Comparison of ENCODE assay signal across 8 cellular contexts in the genomic region with DNA sequence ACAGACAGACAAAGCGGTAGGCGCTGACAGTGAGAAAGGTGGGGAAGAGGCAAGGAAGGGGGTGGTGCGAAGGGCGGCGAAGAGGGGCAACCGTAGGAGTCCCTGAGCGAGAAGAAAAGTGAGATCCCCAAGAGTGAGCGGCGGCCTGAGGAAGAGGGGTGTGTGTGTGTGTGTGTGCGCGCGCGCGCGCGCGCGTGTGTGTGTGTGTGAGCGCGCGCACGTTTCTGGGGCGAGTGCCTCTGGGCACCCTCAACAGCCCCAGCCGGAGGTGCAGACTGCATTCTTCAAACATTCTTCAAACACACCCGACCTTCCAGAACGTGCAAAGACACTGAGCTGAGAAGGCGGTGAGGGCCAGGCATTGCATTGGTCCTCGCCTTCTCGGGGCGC.
DNase-seq lines count a peak whose midpoint lies in the region; ATAC-seq, FAIRE-seq and TF ChIP-seq lines count a peak whose summit lies in the region.

No MANE protein-coding gene starts in this region.

- H3K36me3 ChIP-seq in left ventricle myocardium inferior, result no peaks in the 10 kb centered on the region

- intact Hi-C loops in left ventricle myocardium inferior (cut with micrococcal nuclease), result loop anchor here (10.0 kb wide), 1 partner anchor 215 kb away; no protein-coding TSS in a partner anchor

- H3K27me3 ChIP-seq in left ventricle myocardium inferior (ENCODE audit: low read depth), result peaks cover 86% of the 10 kb centered on the region

- peaks cover 19% of the 10 kb centered on the region for H3K4me1 ChIP-seq in left ventricle myocardium inferior

- ATAC-seq in WTC11 (peak; percentile 44), HG02759 (IDR thresholded peaks at IDR 0.05; ENCODE audit: unreplicated experiment) (no peak)

- CTCF ChIA-PET in WTC11 (lab: Charles Lee), result interaction anchor here (0.6 to 3.8 kb wide), 17 partner anchors 8 to 213 kb away, joined by 3 to 32 read pairs (median 5); no protein-coding TSS in a partner anchor

- H3K9me3 Mint-ChIP-seq in WTC11, result no peaks in the 10 kb centered on the region

- H3K36me3 Mint-ChIP-seq in WTC11, result no peaks in the 10 kb centered on the region

- peaks cover 91% of the 10 kb centered on the region for H3K27me3 Mint-ChIP-seq in WTC11 (ENCODE audit: low read depth)

- POLR2A ChIA-PET in WTC11 (lab: Charles Lee), result interaction anchor here (1.0 to 1.6 kb wide), 2 partner anchors 17 to 65 kb away, joined by 4 read pairs; no protein-coding TSS in a partner anchor

- FAIRE-seq in HTR-8/SVneo (lab: Jason Lieb, UNC), result no peak

- peaks cover 47% of the 10 kb centered on the region for H3K4me1 Mint-ChIP-seq in WTC11

- peak overlapping the region; percentile 70 for H3K4me3 Mint-ChIP-seq in WTC11

- peak overlapping the region; percentile 6; the same call in 1 of the 2 replicates for H3K4me3 ChIP-seq in GM12865 (ENCODE audit: low read depth, low read length)
- peak overlapping the region; percentile 42 for H3K4me3 ChIP-seq in left ventricle myocardium inferior

- H3K9me3 ChIP-seq in left ventricle myocardium inferior (replicated peaks), result no peaks in the 10 kb centered on the region

- no peak overlapping the region for H3K27ac ChIP-seq in left ventricle myocardium inferior (replicated peaks)

- no peak overlapping the region for H3K27ac Mint-ChIP-seq in WTC11

- TF ChIP-seq CTCF in GM12865 (IDR thresholded peaks at IDR 0.05; ENCODE audit: insufficient read depth, low read depth, low read length, missing control alignments) (no peak), WTC11 (IDR thresholded peaks at IDR 0.05) (no peak), left ventricle myocardium inferior (IDR thresholded peaks at IDR 0.05; ENCODE audit: borderline replicate concordance) (no peak)

- no peak for DNase-seq in GM12865 (ENCODE audit: low read depth)
- peak; percentile 40 for DNase-seq in WTC11 (ENCODE audit: low spot score)
- no peak for DNase-seq in left ventricle myocardium inferior
- peak; percentile 9 for DNase-seq in renal cortical epithelial cell (ENCODE audit: low read depth)
- DNase-seq in SHP77 (lab: John Stamatoyannopoulos, UW), result no peak
- DNase-seq in CD1c-positive myeloid dendritic cell (ENCODE audit: extremely low spot score), result no peak
- no peak for DNase-seq in HTR-8/SVneo (ENCODE audit: insufficient read length, low spot score)

TF ChIP-seq in WTC11, 78 proteins besides CTCF, POLR2A, EP300 and RAD21:
- TF ChIP-seq RELA (CRISPR knock-in tag; IDR thresholded peaks at IDR 0.05; ENCODE audit: borderline replicate concordance) (no peak), ZNF512 (CRISPR knock-in tag; IDR thresholded peaks at IDR 0.05; ENCODE audit: borderline replicate concordance) (no peak), TEAD4 (CRISPR knock-in tag; IDR thresholded peaks at IDR 0.05) (no peak), GTF2I (CRISPR knock-in tag; conservative IDR thresholded peaks at IDR 0.05) (no peak), GRHL2 (CRISPR knock-in tag; IDR thresholded peaks at IDR 0.05; ENCODE audit: insufficient replicate concordance, severe bottlenecking) (no peak), IRF2 (CRISPR knock-in tag; IDR thresholded peaks at IDR 0.05; ENCODE audit: borderline replicate concordance, low read depth) (no peak), ELF4 (CRISPR knock-in tag; IDR thresholded peaks at IDR 0.05; ENCODE audit: low read depth) (no peak), ZBTB21 (CRISPR knock-in tag; IDR thresholded peaks at IDR 0.05; ENCODE audit: borderline replicate concordance) (no peak), KAT7 (CRISPR knock-in tag; IDR thresholded peaks at IDR 0.05; ENCODE audit: borderline replicate concordance) (no peak), FOXK1 (CRISPR knock-in tag; IDR thresholded peaks at IDR 0.05) (no peak)
- TF ChIP-seq, protein P1, sequence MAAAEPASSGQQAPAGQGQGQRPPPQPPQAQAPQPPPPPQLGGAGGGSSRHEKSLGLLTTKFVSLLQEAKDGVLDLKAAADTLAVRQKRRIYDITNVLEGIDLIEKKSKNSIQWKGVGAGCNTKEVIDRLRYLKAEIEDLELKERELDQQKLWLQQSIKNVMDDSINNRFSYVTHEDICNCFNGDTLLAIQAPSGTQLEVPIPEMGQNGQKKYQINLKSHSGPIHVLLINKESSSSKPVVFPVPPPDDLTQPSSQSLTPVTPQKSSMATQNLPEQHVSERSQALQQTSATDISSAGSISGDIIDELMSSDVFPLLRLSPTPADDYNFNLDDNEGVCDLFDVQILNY (CRISPR knock-in tag; IDR thresholded peaks at IDR 0.05), result no peak
- TF ChIP-seq, protein P2, sequence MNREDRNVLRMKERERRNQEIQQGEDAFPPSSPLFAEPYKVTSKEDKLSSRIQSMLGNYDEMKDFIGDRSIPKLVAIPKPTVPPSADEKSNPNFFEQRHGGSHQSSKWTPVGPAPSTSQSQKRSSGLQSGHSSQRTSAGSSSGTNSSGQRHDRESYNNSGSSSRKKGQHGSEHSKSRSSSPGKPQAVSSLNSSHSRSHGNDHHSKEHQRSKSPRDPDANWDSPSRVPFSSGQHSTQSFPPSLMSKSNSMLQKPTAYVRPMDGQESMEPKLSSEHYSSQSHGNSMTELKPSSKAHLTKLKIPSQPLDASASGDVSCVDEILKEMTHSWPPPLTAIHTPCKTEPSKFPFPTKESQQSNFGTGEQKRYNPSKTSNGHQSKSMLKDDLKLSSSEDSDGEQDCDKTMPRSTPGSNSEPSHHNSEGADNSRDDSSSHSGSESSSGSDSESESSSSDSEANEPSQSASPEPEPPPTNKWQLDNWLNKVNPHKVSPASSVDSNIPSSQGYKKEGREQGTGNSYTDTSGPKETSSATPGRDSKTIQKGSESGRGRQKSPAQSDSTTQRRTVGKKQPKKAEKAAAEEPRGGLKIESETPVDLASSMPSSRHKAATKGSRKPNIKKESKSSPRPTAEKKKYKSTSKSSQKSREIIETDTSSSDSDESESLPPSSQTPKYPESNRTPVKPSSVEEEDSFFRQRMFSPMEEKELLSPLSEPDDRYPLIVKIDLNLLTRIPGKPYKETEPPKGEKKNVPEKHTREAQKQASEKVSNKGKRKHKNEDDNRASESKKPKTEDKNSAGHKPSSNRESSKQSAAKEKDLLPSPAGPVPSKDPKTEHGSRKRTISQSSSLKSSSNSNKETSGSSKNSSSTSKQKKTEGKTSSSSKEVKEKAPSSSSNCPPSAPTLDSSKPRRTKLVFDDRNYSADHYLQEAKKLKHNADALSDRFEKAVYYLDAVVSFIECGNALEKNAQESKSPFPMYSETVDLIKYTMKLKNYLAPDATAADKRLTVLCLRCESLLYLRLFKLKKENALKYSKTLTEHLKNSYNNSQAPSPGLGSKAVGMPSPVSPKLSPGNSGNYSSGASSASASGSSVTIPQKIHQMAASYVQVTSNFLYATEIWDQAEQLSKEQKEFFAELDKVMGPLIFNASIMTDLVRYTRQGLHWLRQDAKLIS (CRISPR knock-in tag; IDR thresholded peaks at IDR 0.05; ENCODE audit: borderline replicate concordance), result no peak
- TF ChIP-seq, protein P3, sequence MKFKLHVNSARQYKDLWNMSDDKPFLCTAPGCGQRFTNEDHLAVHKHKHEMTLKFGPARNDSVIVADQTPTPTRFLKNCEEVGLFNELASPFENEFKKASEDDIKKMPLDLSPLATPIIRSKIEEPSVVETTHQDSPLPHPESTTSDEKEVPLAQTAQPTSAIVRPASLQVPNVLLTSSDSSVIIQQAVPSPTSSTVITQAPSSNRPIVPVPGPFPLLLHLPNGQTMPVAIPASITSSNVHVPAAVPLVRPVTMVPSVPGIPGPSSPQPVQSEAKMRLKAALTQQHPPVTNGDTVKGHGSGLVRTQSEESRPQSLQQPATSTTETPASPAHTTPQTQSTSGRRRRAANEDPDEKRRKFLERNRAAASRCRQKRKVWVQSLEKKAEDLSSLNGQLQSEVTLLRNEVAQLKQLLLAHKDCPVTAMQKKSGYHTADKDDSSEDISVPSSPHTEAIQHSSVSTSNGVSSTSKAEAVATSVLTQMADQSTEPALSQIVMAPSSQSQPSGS (CRISPR knock-in tag; IDR thresholded peaks at IDR 0.05; ENCODE audit: borderline replicate concordance, low read depth), result no peak

Comparison
In these comparisons a context has a peak if more than half of its experiments do, and no peak if none do; other contexts are left out.
1. DNase-seq: peak in WTC11 (single experiment) and renal cortical epithelial cell (single experiment); none in GM12865 (single experiment), left ventricle myocardium inferior (single experiment), SHP77 (0 of 2), CD1c-positive myeloid dendritic cell (single experiment) and HTR-8/SVneo (single experiment).